1 cellular context compared by ENCODE assay signal in genomic region chr12:11662369-11662768, GRCh38.
TF ChIP-seq lines count a peak whose summit lies in the region.

No MANE protein-coding gene starts in this region.

TF ChIP-seq in GM12878, 131 proteins besides CTCF, POLR2A, EP300 and RAD21 (continued from another document):
- TF ChIP-seq ZBTB11 (CRISPR knock-in tag; IDR thresholded peaks at IDR 0.05) (no peak), WRNIP1 (IDR thresholded peaks at IDR 0.05; ENCODE audit: borderline replicate concordance, low read depth, low read length) (no peak), ELK1 (IDR thresholded peaks at IDR 0.05; ENCODE audit: low read depth, low read length) (no peak), NFXL1 (IDR thresholded peaks at IDR 0.05; ENCODE audit: borderline replicate concordance) (no peak), PAX5 (IDR thresholded peaks at IDR 0.05; ENCODE audit: borderline replicate concordance, low read depth, low read length) (no peak), HSF1 (IDR thresholded peaks at IDR 0.05; ENCODE audit: low read depth, low read length) (no peak), POU2F2 (IDR thresholded peaks at IDR 0.05; ENCODE audit: borderline replicate concordance, low read depth, low read length) (no peak), IKZF1 (conservative IDR thresholded peaks at IDR 0.05) (no peak), ATF3 (IDR thresholded peaks at IDR 0.05; ENCODE audit: borderline replicate concordance, extremely low read depth, low read depth, low read length) (no peak)
